In genomic region chr19:49795615-49796014, GRCh38 we compare ENCODE assay signal across 22 cellular contexts. TPM values are rescaled to one million over a fixed set of nuclear protein-coding genes. Genes with fewer than 3 reads are reported as not detected.
DNase-seq lines count a peak whose midpoint lies in the region; ATAC-seq, FAIRE-seq and TF ChIP-seq lines count a peak whose summit lies in the region.
"Had no signal": no experiment of that assay in that cellular context is flagged by ENCODE, and none has a peak within 500 bp of the region (broad histone marks: within the 10 kb centered on the region; RNA-seq: fewer than 3 reads in every experiment).

No MANE protein-coding gene starts in this region.

- no peak overlapping the region for H2BK5ac ChIP-seq in mesenchymal stem cell (ENCODE audit: low read depth, low read length, poor library complexity, severe bottlenecking)

- H2BK12ac ChIP-seq in mesenchymal stem cell (ENCODE audit: low read length in 2 of 2) = no peak overlapping the region

- POLR2A ChIA-PET in K562 (lab: Yijun Ruan, JAX) = no interaction called here

- no peak for TF ChIP-seq CTCF in K562 (IDR thresholded peaks at IDR 0.05 in 2 of 3, conservative IDR thresholded peaks at IDR 0.05 in 1 of 3; ENCODE audit: insufficient read depth in 2 of 3, low read depth in 1 of 3, low read length in 3 of 3)

- no peak for ATAC-seq in K562

- no peak overlapping the region for H3K18ac ChIP-seq in mesenchymal stem cell (ENCODE audit: low read depth in 1 of 2, low read length in 2 of 2)

- H2BK15ac ChIP-seq in mesenchymal stem cell (ENCODE audit: low read depth, poor library complexity, severe bottlenecking) = peak overlapping the region; percentile 44

- H4K20me1 ChIP-seq in K562 (replicated peaks; ENCODE audit: control insufficient read depth, insufficient read depth, low read length) = no peaks in the 10 kb centered on the region; the same call in 1 of the 2 replicates

- H3K36me3 ChIP-seq in K562 (ENCODE audit: control insufficient read depth, insufficient read depth, low read length) (peaks cover 90% of the 10 kb centered on the region), mesenchymal stem cell (ENCODE audit: control insufficient read depth in 1 of 2, insufficient read depth in 2 of 2, low read depth in 1 of 2, low read length in 2 of 2) (peaks cover 84 to 91% of the 10 kb centered on the region in 2 experiments)

- TF ChIP-seq POLR2A in K562 (conservative IDR thresholded peaks at IDR 0.05) = no peak

- H3K9ac ChIP-seq in K562 (ENCODE audit: insufficient read depth in 1 of 2, low read depth in 2 of 2, low read length in 2 of 2) (peak overlapping the region in 1 of 2 experiments; percentile 17; a peak in 1 of 4 replicates), mesenchymal stem cell (ENCODE audit: low read length) (no peak overlapping the region)
- H3K9ac ChIP-seq: BLaER1 had no signal

- H4K91ac ChIP-seq in mesenchymal stem cell (ENCODE audit: low read length) = no peak overlapping the region

- no peak overlapping the region for H3K23ac ChIP-seq in mesenchymal stem cell (ENCODE audit: low read length in 2 of 2)

- in situ Hi-C loops in K562 (cut with MboI) = no loop called here

- H3K27me3 ChIP-seq in K562 (ENCODE audit: control insufficient read depth in 2 of 2, insufficient read depth in 2 of 2, low read length in 2 of 2) (no peaks in the 10 kb centered on the region), mesenchymal stem cell (ENCODE audit: control insufficient read depth in 1 of 2, insufficient read depth in 1 of 2, low read length in 2 of 2) (no peaks in the 10 kb centered on the region)
- H3K27me3 ChIP-seq: BE2C, BLaER1 had no signal

- peaks cover 3% of the 10 kb centered on the region; the same call in 1 of the 3 replicates for H3K79me2 ChIP-seq in K562 (ENCODE audit: control insufficient read depth, insufficient read depth, low read length)

- no peak overlapping the region for H3K4ac ChIP-seq in mesenchymal stem cell (ENCODE audit: low read depth in 1 of 2, low read length in 2 of 2)

- H3K4me2 ChIP-seq in K562 (ENCODE audit: insufficient read depth, low read length) (no peak overlapping the region), mesenchymal stem cell (ENCODE audit: low read length, poor library complexity, severe bottlenecking) (no peak overlapping the region)
- H3K4me2 ChIP-seq: BLaER1 had no signal

- no peak for FAIRE-seq in K562 (lab: Jason Lieb, UNC)
- FAIRE-seq: A204.1, G401.6, GM12891, GM19239 had no signal

- H3K4me1 ChIP-seq in K562 (replicated peaks in 1 of 2; ENCODE audit: control insufficient read depth in 2 of 2, insufficient read depth in 2 of 2, low read length in 2 of 2) = peaks cover 0 to 30% of the 10 kb centered on the region in 2 experiments; a peak in 3 of 5 replicates
- peaks cover 2% of the 10 kb centered on the region for H3K4me1 ChIP-seq in mesenchymal stem cell (ENCODE audit: control insufficient read depth, insufficient read depth, low read depth, low read length)
- H3K4me1 ChIP-seq: BE2C, BLaER1 had no signal

- H2AFZ ChIP-seq in K562 (ENCODE audit: low read depth, low read length) = no peak overlapping the region
- no peak overlapping the region for H2AFZ ChIP-seq in mesenchymal stem cell (ENCODE audit: low read depth, low read length)

- no TSS peak for BruUV-seq in K562 (replicated peaks; lab: Mats Ljungman, UMichigan)

- DNase-seq in K562 (ENCODE audit: extremely low read depth in 1 of 4, low spot score in 3 of 4) (no peak), mesenchymal stem cell (no peak), NCI-H146 treated with DMSO at 0.1 percent for 48 hours (lab: John Stamatoyannopoulos, UW; ENCODE audit: unreplicated experiment) (no peak)
- no peak for DNase-seq in effector CD4-positive, alpha-beta T cell
- DNase-seq in central memory CD4-positive, alpha-beta T cell = no peak
- DNase-seq: 8988T; ACHN; BE2C; C1 segment of cervical spinal cord; CD4-positive, alpha-beta memory T cell; CD4-positive, CD25-positive, alpha-beta regulatory T cell; CD8-positive, alpha-beta memory T cell; COR-L47; DMS79 treated with DMSO at 0.1 percent for 48 hours; GF-D8 had no signal

- CTCF ChIA-PET in K562 (lab: Yijun Ruan, JAX; ENCODE audit: low intra/inter-chr PET ratio) = no interaction called here

- H3K9me3 ChIP-seq in K562 (replicated peaks; ENCODE audit: control insufficient read depth, insufficient read depth, low read depth, low read length) (no peaks in the 10 kb centered on the region), mesenchymal stem cell (ENCODE audit: control insufficient read depth, low read length) (no peaks in the 10 kb centered on the region)
- H3K9me3 ChIP-seq: BE2C, BLaER1 had no signal

- intact Hi-C loops in K562 (cut with micrococcal nuclease) = no loop called here

- no peaks in the 10 kb centered on the region for H3K9me1 ChIP-seq in K562 (ENCODE audit: control insufficient read depth, insufficient read depth, low read length)

- WGBS in K562 (ENCODE audit: insufficient coverage, low coverage, missing lambda C conversion rate) = 95% methylated on average over 13 of the region's 20 CpGs
- WGBS in mesenchymal stem cell = 98% methylated on average over 20 of the region's 20 CpGs

- no peak overlapping the region for H3K27ac ChIP-seq in K562 (ENCODE audit: extremely low read depth, low read depth, low read length)
- H3K27ac ChIP-seq in mesenchymal stem cell (ENCODE audit: low read length, poor library complexity, severe bottlenecking) = no peak overlapping the region
- H3K27ac ChIP-seq: BLaER1 had no signal

- no peak overlapping the region for H4K8ac ChIP-seq in mesenchymal stem cell (ENCODE audit: low read length)

- no peak for TF ChIP-seq RAD21 in K562 (CRISPR knock-in tag; conservative IDR thresholded peaks at IDR 0.05 in 1 of 2, IDR thresholded peaks at IDR 0.05 in 1 of 2)

- no peak for TF ChIP-seq EP300 in K562 (IDR thresholded peaks at IDR 0.05; ENCODE audit: low read length)

- H3K79me1 ChIP-seq in mesenchymal stem cell (replicated peaks; ENCODE audit: low read length, poor library complexity, severe bottlenecking) = peaks cover 30% of the 10 kb centered on the region

- no peak overlapping the region for H2BK120ac ChIP-seq in mesenchymal stem cell (ENCODE audit: low read depth, low read length)

- H2AK5ac ChIP-seq in mesenchymal stem cell (ENCODE audit: low read length, severe bottlenecking) = no peak overlapping the region

- H3K14ac ChIP-seq in mesenchymal stem cell (ENCODE audit: low read length in 2 of 2) = no peak overlapping the region

- no peak overlapping the region for H3K4me3 ChIP-seq in K562
- no peak overlapping the region for H3K4me3 ChIP-seq in mesenchymal stem cell (ENCODE audit: insufficient read depth in 1 of 2, low read depth in 1 of 2, low read length in 2 of 2)
- H3K4me3 ChIP-seq: BLaER1 had no signal

RNA-seq across cellular contexts. Expression of gene FUZ, which starts 17.5 kb away (rescaled TPM):
- 5.3 and 13.3 TPM in 2 replicates for total RNA-seq in K562 (2011; cell fraction: chromatin; rRNA removed; ENCODE audit: low replicate concordance)
- total RNA-seq in K562 (2011; cell fraction: nucleolus; rRNA removed) = 8.2 and 9.1 TPM in 2 replicates
- 8.2 and 8.4 TPM in 2 replicates for total RNA-seq in K562 (2011; cell fraction: nucleoplasm; rRNA removed)
- total RNA-seq in K562 (2014; rRNA removed) = 6.6 and 10.6 TPM in 2 replicates
- total RNA-seq in K562 (2014; rRNA removed; fragmentation: Illumina TruSeq; extraction: Trizol) = 1.9 and 3.5 TPM in 2 replicates
- total RNA-seq in K562 (2015; rRNA removed; fragmentation: Illumina TruSeq; extraction: Trizol) = 2.9 and 3.8 TPM in 2 replicates
- total RNA-seq in K562 (2021) = 6.7 and 7.6 TPM in 2 replicates
- 2.7 and 3.6 TPM in 2 replicates for polyA plus RNA-seq in K562 (2011; rRNA removed)
- polyA plus RNA-seq in K562 (2011; cell fraction: cytosol; rRNA removed) = 4.8 and 5.7 TPM in 2 replicates
- 7.4 and 9.5 TPM in 2 replicates for polyA plus RNA-seq in K562 (2011; cell fraction: nucleus; rRNA removed)
- polyA plus RNA-seq in K562 (2012) = 6.3 and 6.4 TPM in 2 replicates
- polyA plus RNA-seq in K562 (2014; fragmentation: Illumina TruSeq; extraction: Trizol) = 3.2 and 4.5 TPM in 2 replicates
- under 1 TPM in 1 of 2 experiments, not detected in 1; 0.17 TPM for polyA plus RNA-seq in K562 (2014; fragmentation: Nextera tagmentation; extraction: Ambion mirVana)
- 4.7 and 11.5 TPM in 2 replicates for polyA plus RNA-seq in K562 (2014; rRNA removed)
- polyA minus RNA-seq in K562 (2011; rRNA and poly(A)+ RNA removed) = 2.0 and 2.2 TPM in 2 replicates
- polyA minus RNA-seq in K562 (2011; cell fraction: cytosol; rRNA and poly(A)+ RNA removed) = 2.6 and 6.6 TPM in 2 replicates
- 1.2 and 3.7 TPM in 2 replicates for polyA minus RNA-seq in K562 (2011; cell fraction: nucleus; rRNA and poly(A)+ RNA removed)
- 5.5 TPM for polyA plus RNA-seq in mesenchymal stem cell (2013, experiment 1 of 2)
- 5.0 TPM for polyA plus RNA-seq in mesenchymal stem cell (2013, experiment 2 of 2)

RNA-seq across cellular contexts. Expression of gene MED25, which starts 22.5 kb away (rescaled TPM):
- 109 and 190 TPM in 2 replicates for total RNA-seq in K562 (2011; cell fraction: chromatin; rRNA removed; ENCODE audit: low replicate concordance)
- 97.8 and 99.2 TPM in 2 replicates for total RNA-seq in K562 (2011; cell fraction: nucleolus; rRNA removed)
- 109 and 111 TPM in 2 replicates for total RNA-seq in K562 (2011; cell fraction: nucleoplasm; rRNA removed)
- 19.3 and 30.1 TPM in 2 replicates for total RNA-seq in K562 (2014; rRNA removed)
- 15.7 and 17.1 TPM in 2 replicates for total RNA-seq in K562 (2014; rRNA removed; fragmentation: Illumina TruSeq; extraction: Trizol)
- 14.5 and 16.0 TPM in 2 replicates for total RNA-seq in K562 (2015; rRNA removed; fragmentation: Illumina TruSeq; extraction: Trizol)
- 83.5 and 93.9 TPM in 2 replicates for total RNA-seq in K562 (2021)
- polyA plus RNA-seq in K562 (2011; rRNA removed) = 23.0 and 31.0 TPM in 2 replicates
- 18.3 and 19.6 TPM in 2 replicates for polyA plus RNA-seq in K562 (2011; cell fraction: cytosol; rRNA removed)
- 111 and 131 TPM in 2 replicates for polyA plus RNA-seq in K562 (2011; cell fraction: nucleus; rRNA removed)
- polyA plus RNA-seq in K562 (2012) = 57.3 and 63.8 TPM in 2 replicates
- polyA plus RNA-seq in K562 (2014; fragmentation: Illumina TruSeq; extraction: Trizol) = 56.7 and 72.9 TPM in 2 replicates
- polyA plus RNA-seq in K562 (2014; fragmentation: Nextera tagmentation; extraction: Ambion mirVana) = 1 to 10 TPM; 4.1 to 4.4 TPM
- 37.8 and 40.3 TPM in 2 replicates for polyA plus RNA-seq in K562 (2014; rRNA removed)
- 20.8 and 22.4 TPM in 2 replicates for polyA minus RNA-seq in K562 (2011; rRNA and poly(A)+ RNA removed)
- 35.9 and 50.9 TPM in 2 replicates for polyA minus RNA-seq in K562 (2011; cell fraction: cytosol; rRNA and poly(A)+ RNA removed)
- polyA minus RNA-seq in K562 (2011; cell fraction: nucleus; rRNA and poly(A)+ RNA removed) = 38.8 and 53.6 TPM in 2 replicates
- polyA plus RNA-seq in mesenchymal stem cell (2013, experiment 1 of 2) = 33.3 TPM
- polyA plus RNA-seq in mesenchymal stem cell (2013, experiment 2 of 2) = 33.3 TPM

RNA-seq across cellular contexts. Expression of gene AP2A1, which starts 28.8 kb away (rescaled TPM):
- 142 and 352 TPM in 2 replicates for total RNA-seq in K562 (2011; cell fraction: chromatin; rRNA removed; ENCODE audit: low replicate concordance)
- total RNA-seq in K562 (2011; cell fraction: nucleolus; rRNA removed) = 179 and 183 TPM in 2 replicates
- 173 and 215 TPM in 2 replicates for total RNA-seq in K562 (2011; cell fraction: nucleoplasm; rRNA removed)
- total RNA-seq in K562 (2014; rRNA removed) = 77.6 and 109 TPM in 2 replicates
- total RNA-seq in K562 (2014; rRNA removed; fragmentation: Illumina TruSeq; extraction: Trizol) = 21.5 and 23.4 TPM in 2 replicates
- total RNA-seq in K562 (2015; rRNA removed; fragmentation: Illumina TruSeq; extraction: Trizol) = 29.1 and 31.8 TPM in 2 replicates
- 138 and 150 TPM in 2 replicates for total RNA-seq in K562 (2021)
- polyA plus RNA-seq in K562 (2011; rRNA removed) = 31.9 and 75.2 TPM in 2 replicates
- 57.0 and 118 TPM in 2 replicates for polyA plus RNA-seq in K562 (2011; cell fraction: cytosol; rRNA removed)
- 98.4 and 141 TPM in 2 replicates for polyA plus RNA-seq in K562 (2011; cell fraction: nucleus; rRNA removed)
- polyA plus RNA-seq in K562 (2012) = 97.7 and 117 TPM in 2 replicates
- 47.0 and 81.3 TPM in 2 replicates for polyA plus RNA-seq in K562 (2014; fragmentation: Illumina TruSeq; extraction: Trizol)
- polyA plus RNA-seq in K562 (2014; fragmentation: Nextera tagmentation; extraction: Ambion mirVana) = 1 to 10 TPM in 1 of 2 experiments, under 1 TPM in 1; 0.55 to 1.5 TPM
- polyA plus RNA-seq in K562 (2014; rRNA removed) = 89.6 and 91.9 TPM in 2 replicates
- 65.8 and 75.2 TPM in 2 replicates for polyA minus RNA-seq in K562 (2011; rRNA and poly(A)+ RNA removed)
- 102 and 161 TPM in 2 replicates for polyA minus RNA-seq in K562 (2011; cell fraction: cytosol; rRNA and poly(A)+ RNA removed)
- polyA minus RNA-seq in K562 (2011; cell fraction: nucleus; rRNA and poly(A)+ RNA removed) = 54.4 and 66.2 TPM in 2 replicates
- polyA plus RNA-seq in mesenchymal stem cell (2013, experiment 1 of 2) = 89.2 TPM
- polyA plus RNA-seq in mesenchymal stem cell (2013, experiment 2 of 2) = 87.9 TPM

RNA-seq across cellular contexts. Expression of gene TSKS, which starts 32.5 kb away (rescaled TPM):
- total RNA-seq in K562 (2011; cell fraction: chromatin; rRNA removed; ENCODE audit: low replicate concordance) = 3.2 and 5.6 TPM in 2 replicates
- 4.0 and 5.0 TPM in 2 replicates for total RNA-seq in K562 (2011; cell fraction: nucleolus; rRNA removed)
- total RNA-seq in K562 (2011; cell fraction: nucleoplasm; rRNA removed) = 2.4 TPM in 2 replicates
- 3.3 and 4.5 TPM in 2 replicates for total RNA-seq in K562 (2014; rRNA removed)
- total RNA-seq in K562 (2014; rRNA removed; fragmentation: Illumina TruSeq; extraction: Trizol) = 0.64 and 0.80 TPM in 2 replicates
- total RNA-seq in K562 (2015; rRNA removed; fragmentation: Illumina TruSeq; extraction: Trizol) = 1.2 and 1.3 TPM in 2 replicates
- 2.3 and 2.4 TPM in 2 replicates for total RNA-seq in K562 (2021)
- polyA plus RNA-seq in K562 (2011; rRNA removed) = 0.75 and 1.4 TPM in 2 replicates
- 1.0 and 1.6 TPM in 2 replicates for polyA plus RNA-seq in K562 (2011; cell fraction: cytosol; rRNA removed)
- 2.7 and 3.3 TPM in 2 replicates for polyA plus RNA-seq in K562 (2011; cell fraction: nucleus; rRNA removed)
- 2.9 and 4.5 TPM in 2 replicates for polyA plus RNA-seq in K562 (2012)
- 0.70 and 1.2 TPM in 2 replicates for polyA plus RNA-seq in K562 (2014; fragmentation: Illumina TruSeq; extraction: Trizol)
- polyA plus RNA-seq in K562 (2014; fragmentation: Nextera tagmentation; extraction: Ambion mirVana) = under 1 TPM; 0.14 to 0.35 TPM
- 1.9 and 2.2 TPM in 2 replicates for polyA plus RNA-seq in K562 (2014; rRNA removed)
- polyA minus RNA-seq in K562 (2011; rRNA and poly(A)+ RNA removed) = 0.42 and 0.49 TPM in 2 replicates
- 0.86 and 1.0 TPM in 2 replicates for polyA minus RNA-seq in K562 (2011; cell fraction: cytosol; rRNA and poly(A)+ RNA removed)
- polyA minus RNA-seq in K562 (2011; cell fraction: nucleus; rRNA and poly(A)+ RNA removed) = 1.4 and 2.2 TPM in 2 replicates
- not detected for polyA plus RNA-seq in mesenchymal stem cell (2013, experiment 1 of 2)
- not detected for polyA plus RNA-seq in mesenchymal stem cell (2013, experiment 2 of 2)
- total RNA-seq: A673; CD4-positive, CD25-positive, alpha-beta regulatory T cell had no signal
- polyA plus RNA-seq: AG04450; CD8-positive, alpha-beta memory T cell had no signal

RNA-seq across cellular contexts. Expression of gene PTOV1, which starts 55.3 kb away (rescaled TPM):
- 128 and 364 TPM in 2 replicates for total RNA-seq in K562 (2011; cell fraction: chromatin; rRNA removed; ENCODE audit: low replicate concordance)
- total RNA-seq in K562 (2011; cell fraction: nucleolus; rRNA removed) = 274 and 281 TPM in 2 replicates
- 195 and 218 TPM in 2 replicates for total RNA-seq in K562 (2011; cell fraction: nucleoplasm; rRNA removed)
- total RNA-seq in K562 (2014; rRNA removed) = 61.3 and 79.5 TPM in 2 replicates
- 14.0 and 23.3 TPM in 2 replicates for total RNA-seq in K562 (2014; rRNA removed; fragmentation: Illumina TruSeq; extraction: Trizol)
- total RNA-seq in K562 (2015; rRNA removed; fragmentation: Illumina TruSeq; extraction: Trizol) = 43.5 and 44.6 TPM in 2 replicates
- total RNA-seq in K562 (2021) = 156 and 169 TPM in 2 replicates
- 33.0 and 58.6 TPM in 2 replicates for polyA plus RNA-seq in K562 (2011; rRNA removed)
- polyA plus RNA-seq in K562 (2011; cell fraction: cytosol; rRNA removed) = 39.8 and 67.6 TPM in 2 replicates
- 302 and 359 TPM in 2 replicates for polyA plus RNA-seq in K562 (2011; cell fraction: nucleus; rRNA removed)
- 104 and 153 TPM in 2 replicates for polyA plus RNA-seq in K562 (2012)
- polyA plus RNA-seq in K562 (2014; fragmentation: Illumina TruSeq; extraction: Trizol) = 61.7 and 81.3 TPM in 2 replicates
- polyA plus RNA-seq in K562 (2014; fragmentation: Nextera tagmentation; extraction: Ambion mirVana) = 1 to 10 TPM; 4.9 to 9.3 TPM
- 68.1 and 75.0 TPM in 2 replicates for polyA plus RNA-seq in K562 (2014; rRNA removed)
- polyA minus RNA-seq in K562 (2011; rRNA and poly(A)+ RNA removed) = 22.8 and 25.3 TPM in 2 replicates
- 60.9 and 84.8 TPM in 2 replicates for polyA minus RNA-seq in K562 (2011; cell fraction: cytosol; rRNA and poly(A)+ RNA removed)
- 81.6 and 99.6 TPM in 2 replicates for polyA minus RNA-seq in K562 (2011; cell fraction: nucleus; rRNA and poly(A)+ RNA removed)
- 141 TPM for polyA plus RNA-seq in mesenchymal stem cell (2013, experiment 1 of 2)
- polyA plus RNA-seq in mesenchymal stem cell (2013, experiment 2 of 2) = 146 TPM
